8 cellular contexts compared by ENCODE assay signal in the genomic region with DNA sequence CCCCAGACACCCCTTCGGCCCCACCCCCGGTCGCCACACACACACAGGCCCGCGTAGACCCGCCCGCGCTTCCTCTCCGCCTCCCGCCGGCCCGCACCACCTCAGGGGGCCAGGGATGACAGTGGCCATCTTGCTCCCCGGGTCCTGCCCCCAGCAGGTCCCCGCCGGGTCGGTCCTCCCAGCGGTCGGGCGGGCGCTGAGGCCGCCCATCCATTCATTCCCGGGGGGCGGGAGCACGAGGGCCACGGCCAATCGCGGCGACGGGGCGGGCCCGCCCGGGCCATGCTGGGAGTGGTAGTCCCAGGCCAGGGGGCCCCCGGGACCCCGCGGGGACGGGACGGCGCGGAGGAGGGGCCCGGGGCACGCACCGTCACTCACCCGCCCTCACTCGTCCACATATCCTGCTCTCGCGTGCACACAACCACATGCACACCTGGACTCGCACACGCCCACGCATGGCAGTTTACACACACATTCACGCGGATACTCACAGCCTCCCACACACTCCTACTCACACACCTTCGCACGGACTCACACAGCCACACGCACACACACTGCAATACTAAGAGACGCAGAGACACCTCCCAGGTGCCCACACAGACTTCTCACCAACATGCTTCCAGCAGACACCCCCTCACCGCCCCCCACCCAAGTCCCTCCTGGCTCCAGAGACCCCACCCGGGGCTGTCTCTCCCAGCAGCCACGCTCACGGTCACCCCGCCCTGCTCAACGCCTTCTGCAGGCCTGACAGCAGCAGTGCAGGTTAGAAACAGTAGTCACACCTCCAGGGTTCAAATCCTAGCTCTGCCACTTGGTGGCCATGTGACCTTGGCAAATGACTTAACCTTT. TPM values are rescaled to one million over a fixed set of nuclear protein-coding genes. Genes with fewer than 3 reads are reported as not detected.
DNase-seq lines count a peak whose midpoint lies in the region; ATAC-seq and TF ChIP-seq lines count a peak whose summit lies in the region.

A gene (minus strand): TSS at position 209 of the 849 bp plus-strand sequence. CDS start 80 bp downstream, at position 129.

- no peak within 1 kb of the TSS for H3K27ac Mint-ChIP-seq in activated CD8-positive, alpha-beta T cell treated with anti-CD3 and anti-CD28 coated beads for 36 hours
- H3K27ac Mint-ChIP-seq in endodermal cell = no peak within 1 kb of the TSS

- H3K27ac ChIP-seq in endodermal cell (ENCODE audit: low read depth, low read length) = no peak within 1 kb of the TSS
- no peak within 1 kb of the TSS for H3K27ac ChIP-seq in mucosa of rectum (ENCODE audit: low read depth in 2 of 2, low read length in 2 of 2)
- peak within 1 kb of the TSS; percentile 3 for H3K27ac ChIP-seq in substantia nigra (ENCODE audit: low read depth, low read length, poor library complexity, severe bottlenecking)

- H3K36me3 ChIP-seq in endodermal cell (ENCODE audit: control insufficient read depth, insufficient read depth, low read length) = no peaks in the 10 kb centered on the region
- no peaks in the 10 kb centered on the region for H3K36me3 ChIP-seq in mucosa of rectum (ENCODE audit: control insufficient read depth in 2 of 2, insufficient read depth in 2 of 2, low read length in 2 of 2)

- H3K4me1 ChIP-seq in endodermal cell (ENCODE audit: control insufficient read depth, insufficient read depth, low read length) = no peaks in the 10 kb centered on the region
- H3K4me1 ChIP-seq in mucosa of rectum (ENCODE audit: control insufficient read depth in 2 of 2, insufficient read depth in 2 of 2, low read length in 2 of 2) = peaks cover 2 to 4% of the 10 kb centered on the region in 2 donors

- H3K27me3 ChIP-seq in endodermal cell (ENCODE audit: control insufficient read depth, insufficient read depth, low read length, poor library complexity, severe bottlenecking) (peaks cover 15% of the 10 kb centered on the region), mucosa of rectum (ENCODE audit: control insufficient read depth in 2 of 2, insufficient read depth in 2 of 2, low read length in 2 of 2) (peaks cover 41 to 54% of the 10 kb centered on the region in 2 donors)

- TF ChIP-seq POLR2A in GM15510 (IDR thresholded peaks at IDR 0.05; ENCODE audit: borderline replicate concordance, extremely low read depth, insufficient read length) = peak; percentile 25

- CTCF ChIA-PET in activated CD8-positive, alpha-beta T cell treated with anti-CD3 and anti-CD28 coated beads for 36 hours (lab: Charles Lee) = interaction anchor here (1.0 to 3.9 kb wide), 7 partner anchors 10 to 326 kb away, joined by 3 to 17 read pairs (median 3); no protein-coding TSS in a partner anchor

- in situ Hi-C loops in ACHN (cut with HindIII; ENCODE audit: low pct_ligation_motif_present, low pct_unique_long_range_greater_than_20kb, low sequenced_read_pairs) = no loop called here

- H3K36me3 Mint-ChIP-seq in activated CD8-positive, alpha-beta T cell treated with anti-CD3 and anti-CD28 coated beads for 36 hours (ENCODE audit: low read depth) = no peaks in the 10 kb centered on the region
- no peaks in the 10 kb centered on the region for H3K36me3 Mint-ChIP-seq in endodermal cell (ENCODE audit: low read depth)

- peak within 1 kb of the TSS; percentile 62 for H3K4me3 Mint-ChIP-seq in activated CD8-positive, alpha-beta T cell treated with anti-CD3 and anti-CD28 coated beads for 36 hours
- H3K4me3 Mint-ChIP-seq in endodermal cell = peak within 1 kb of the TSS; percentile 66

- H3K9ac ChIP-seq in endodermal cell (ENCODE audit: extremely low read depth, low read length, poor library complexity, severe bottlenecking) (no peak within 1 kb of the TSS), mucosa of rectum (ENCODE audit: low read depth in 1 of 2, low read length in 2 of 2) (no peak within 1 kb of the TSS)

- 4 to 7% methylated on average over 31 to 61 of the region's 61 CpGs for WGBS in endodermal cell (ENCODE audit: insufficient coverage in 1 of 2, insufficient read length in 1 of 2), 2 experiments

- H3K4me3 ChIP-seq in endodermal cell (ENCODE audit: low read length) (peak within 1 kb of the TSS; percentile 81), mucosa of rectum (ENCODE audit: low read length in 2 of 2) (peak within 1 kb of the TSS; percentile 12 to 59)

- TF ChIP-seq CTCF in activated CD8-positive, alpha-beta T cell treated with anti-CD3 and anti-CD28 coated beads for 36 hours (IDR thresholded peaks at IDR 0.05) = peak; percentile 45
- peak; percentile 61 for TF ChIP-seq CTCF in endodermal cell (conservative IDR thresholded peaks at IDR 0.05)

- peak; percentile 70 for ATAC-seq in HG03108 (IDR thresholded peaks at IDR 0.05; ENCODE audit: unreplicated experiment)
- ATAC-seq in activated CD8-positive, alpha-beta T cell treated with anti-CD3 and anti-CD28 coated beads for 36 hours = peak; percentile 87

- intact Hi-C loops in activated CD8-positive, alpha-beta T cell treated with anti-CD3 and anti-CD28 coated beads for 36 hours (cut with micrococcal nuclease) = loop anchor here (10.0 kb wide), 1 partner anchor 319 kb away; a partner anchor contains a TSS

- POLR2A ChIA-PET in activated CD8-positive, alpha-beta T cell treated with anti-CD3 and anti-CD28 coated beads for 36 hours (lab: Charles Lee) = no interaction called here

- H3K27me3 Mint-ChIP-seq in activated CD8-positive, alpha-beta T cell treated with anti-CD3 and anti-CD28 coated beads for 36 hours = peaks cover 57% of the 10 kb centered on the region
- H3K27me3 Mint-ChIP-seq in endodermal cell (ENCODE audit: insufficient read depth) = peaks cover 63% of the 10 kb centered on the region

- H3K4me1 Mint-ChIP-seq in activated CD8-positive, alpha-beta T cell treated with anti-CD3 and anti-CD28 coated beads for 36 hours (ENCODE audit: low read depth) = peaks cover 16% of the 10 kb centered on the region
- peaks cover 12% of the 10 kb centered on the region for H3K4me1 Mint-ChIP-seq in endodermal cell

- DNase-seq in ACHN (peak; percentile 78), NCI-H526 treated with DMSO at 0.1 percent for 48 hours (lab: John Stamatoyannopoulos, UW) (peak; percentile 65), endodermal cell (peak; percentile 96), substantia nigra (lab: John Stamatoyannopoulos, UW) (peak in 44 of 49 donors; percentile 5 to 87 (median 50))
- DNase-seq in activated CD8-positive, alpha-beta T cell treated with anti-CD3 and anti-CD28 coated beads for 36 hours = peak; percentile 77

- no peaks in the 10 kb centered on the region for H3K9me3 ChIP-seq in endodermal cell (ENCODE audit: control insufficient read depth, low read length)
- no peaks in the 10 kb centered on the region for H3K9me3 ChIP-seq in mucosa of rectum (ENCODE audit: control insufficient read depth in 2 of 2, low read length in 2 of 2)

- H3K9me3 Mint-ChIP-seq in activated CD8-positive, alpha-beta T cell treated with anti-CD3 and anti-CD28 coated beads for 36 hours = no peaks in the 10 kb centered on the region
- H3K9me3 Mint-ChIP-seq in endodermal cell = no peaks in the 10 kb centered on the region

RNA-seq across cellular contexts. Expression of the gene that starts here (rescaled TPM):
- 1 to 10 TPM in 1 of 2 experiments, under 1 TPM in 1; 0.47 to 1.0 TPM for total RNA-seq in activated CD8-positive, alpha-beta T cell treated with anti-CD3 and anti-CD28 coated beads for 36 hours
- 1 to 10 TPM; 3.3 to 4.5 TPM for total RNA-seq in endodermal cell
- 12.8 TPM for polyA plus RNA-seq in endodermal cell (2013, experiment 1 of 2)
- polyA plus RNA-seq in endodermal cell (2013, experiment 2 of 2) = 14.5 TPM
